2 cellular contexts compared by ENCODE assay signal in the genomic region with DNA sequence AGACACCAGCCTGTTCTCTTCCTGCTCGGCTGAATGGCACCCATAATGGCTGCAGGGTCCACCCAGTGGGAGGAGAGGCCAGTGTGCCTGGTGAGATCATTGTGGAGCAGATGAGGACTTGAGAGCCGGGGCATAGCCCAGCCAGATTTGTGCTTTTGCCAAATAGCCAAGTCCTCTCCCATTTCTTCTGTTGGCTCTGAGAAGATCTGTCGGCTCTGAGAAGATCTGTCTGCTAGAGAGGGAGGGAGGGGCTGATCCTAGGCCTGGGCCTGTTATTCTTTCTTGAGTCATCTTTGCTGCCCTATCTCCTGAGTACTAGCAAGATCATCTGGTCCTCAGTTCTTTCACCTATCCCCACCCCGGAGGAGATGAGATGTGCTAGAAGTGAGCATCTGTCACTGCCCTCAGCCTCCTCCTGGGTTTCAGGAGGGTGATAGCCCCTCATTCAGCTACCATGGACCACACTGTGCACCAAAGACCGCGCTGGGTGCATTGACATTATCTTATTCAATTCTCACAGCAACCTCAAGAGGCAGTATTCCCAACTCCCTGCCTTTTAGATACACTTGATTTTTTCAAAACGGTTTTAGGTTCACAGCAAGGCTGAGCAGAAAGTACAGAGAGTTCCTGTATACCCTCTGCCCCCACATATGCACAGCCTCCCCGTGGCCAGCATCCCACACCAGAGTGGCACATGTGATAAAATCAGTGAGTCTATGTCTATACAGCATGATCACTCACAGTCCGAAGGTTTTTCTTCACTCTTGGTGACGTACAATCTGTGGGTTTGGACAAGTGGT.
TF ChIP-seq lines count a peak whose summit lies in the region.

No MANE protein-coding gene starts in this region.

TF ChIP-seq in GM12878, 131 proteins besides CTCF, POLR2A, EP300 and RAD21 (continued from another document):
- TF ChIP-seq, protein P1, sequence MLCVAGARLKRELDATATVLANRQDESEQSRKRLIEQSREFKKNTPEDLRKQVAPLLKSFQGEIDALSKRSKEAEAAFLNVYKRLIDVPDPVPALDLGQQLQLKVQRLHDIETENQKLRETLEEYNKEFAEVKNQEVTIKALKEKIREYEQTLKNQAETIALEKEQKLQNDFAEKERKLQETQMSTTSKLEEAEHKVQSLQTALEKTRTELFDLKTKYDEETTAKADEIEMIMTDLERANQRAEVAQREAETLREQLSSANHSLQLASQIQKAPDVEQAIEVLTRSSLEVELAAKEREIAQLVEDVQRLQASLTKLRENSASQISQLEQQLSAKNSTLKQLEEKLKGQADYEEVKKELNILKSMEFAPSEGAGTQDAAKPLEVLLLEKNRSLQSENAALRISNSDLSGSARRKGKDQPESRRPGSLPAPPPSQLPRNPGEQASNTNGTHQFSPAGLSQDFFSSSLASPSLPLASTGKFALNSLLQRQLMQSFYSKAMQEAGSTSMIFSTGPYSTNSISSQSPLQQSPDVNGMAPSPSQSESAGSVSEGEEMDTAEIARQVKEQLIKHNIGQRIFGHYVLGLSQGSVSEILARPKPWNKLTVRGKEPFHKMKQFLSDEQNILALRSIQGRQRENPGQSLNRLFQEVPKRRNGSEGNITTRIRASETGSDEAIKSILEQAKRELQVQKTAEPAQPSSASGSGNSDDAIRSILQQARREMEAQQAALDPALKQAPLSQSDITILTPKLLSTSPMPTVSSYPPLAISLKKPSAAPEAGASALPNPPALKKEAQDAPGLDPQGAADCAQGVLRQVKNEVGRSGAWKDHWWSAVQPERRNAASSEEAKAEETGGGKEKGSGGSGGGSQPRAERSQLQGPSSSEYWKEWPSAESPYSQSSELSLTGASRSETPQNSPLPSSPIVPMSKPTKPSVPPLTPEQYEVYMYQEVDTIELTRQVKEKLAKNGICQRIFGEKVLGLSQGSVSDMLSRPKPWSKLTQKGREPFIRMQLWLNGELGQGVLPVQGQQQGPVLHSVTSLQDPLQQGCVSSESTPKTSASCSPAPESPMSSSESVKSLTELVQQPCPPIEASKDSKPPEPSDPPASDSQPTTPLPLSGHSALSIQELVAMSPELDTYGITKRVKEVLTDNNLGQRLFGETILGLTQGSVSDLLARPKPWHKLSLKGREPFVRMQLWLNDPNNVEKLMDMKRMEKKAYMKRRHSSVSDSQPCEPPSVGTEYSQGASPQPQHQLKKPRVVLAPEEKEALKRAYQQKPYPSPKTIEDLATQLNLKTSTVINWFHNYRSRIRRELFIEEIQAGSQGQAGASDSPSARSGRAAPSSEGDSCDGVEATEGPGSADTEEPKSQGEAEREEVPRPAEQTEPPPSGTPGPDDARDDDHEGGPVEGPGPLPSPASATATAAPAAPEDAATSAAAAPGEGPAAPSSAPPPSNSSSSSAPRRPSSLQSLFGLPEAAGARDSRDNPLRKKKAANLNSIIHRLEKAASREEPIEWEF (IDR thresholded peaks at IDR 0.05; ENCODE audit: insufficient replicate concordance, low read depth, low read length) = no peak

TF ChIP-seq in liver, 16 proteins besides CTCF, POLR2A, EP300 and RAD21 (continued from another document):
- TF ChIP-seq, protein P2, sequence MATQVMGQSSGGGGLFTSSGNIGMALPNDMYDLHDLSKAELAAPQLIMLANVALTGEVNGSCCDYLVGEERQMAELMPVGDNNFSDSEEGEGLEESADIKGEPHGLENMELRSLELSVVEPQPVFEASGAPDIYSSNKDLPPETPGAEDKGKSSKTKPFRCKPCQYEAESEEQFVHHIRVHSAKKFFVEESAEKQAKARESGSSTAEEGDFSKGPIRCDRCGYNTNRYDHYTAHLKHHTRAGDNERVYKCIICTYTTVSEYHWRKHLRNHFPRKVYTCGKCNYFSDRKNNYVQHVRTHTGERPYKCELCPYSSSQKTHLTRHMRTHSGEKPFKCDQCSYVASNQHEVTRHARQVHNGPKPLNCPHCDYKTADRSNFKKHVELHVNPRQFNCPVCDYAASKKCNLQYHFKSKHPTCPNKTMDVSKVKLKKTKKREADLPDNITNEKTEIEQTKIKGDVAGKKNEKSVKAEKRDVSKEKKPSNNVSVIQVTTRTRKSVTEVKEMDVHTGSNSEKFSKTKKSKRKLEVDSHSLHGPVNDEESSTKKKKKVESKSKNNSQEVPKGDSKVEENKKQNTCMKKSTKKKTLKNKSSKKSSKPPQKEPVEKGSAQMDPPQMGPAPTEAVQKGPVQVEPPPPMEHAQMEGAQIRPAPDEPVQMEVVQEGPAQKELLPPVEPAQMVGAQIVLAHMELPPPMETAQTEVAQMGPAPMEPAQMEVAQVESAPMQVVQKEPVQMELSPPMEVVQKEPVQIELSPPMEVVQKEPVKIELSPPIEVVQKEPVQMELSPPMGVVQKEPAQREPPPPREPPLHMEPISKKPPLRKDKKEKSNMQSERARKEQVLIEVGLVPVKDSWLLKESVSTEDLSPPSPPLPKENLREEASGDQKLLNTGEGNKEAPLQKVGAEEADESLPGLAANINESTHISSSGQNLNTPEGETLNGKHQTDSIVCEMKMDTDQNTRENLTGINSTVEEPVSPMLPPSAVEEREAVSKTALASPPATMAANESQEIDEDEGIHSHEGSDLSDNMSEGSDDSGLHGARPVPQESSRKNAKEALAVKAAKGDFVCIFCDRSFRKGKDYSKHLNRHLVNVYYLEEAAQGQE (IDR thresholded peaks at IDR 0.05) = no peak
